ENCODE assay signal across 9 cellular contexts in genomic region chr6:35044771-35045275, GRCh38.
DNase-seq lines count a peak whose midpoint lies in the region; ATAC-seq and TF ChIP-seq lines count a peak whose summit lies in the region.
"Had no signal": no experiment of that assay in that cellular context is flagged by ENCODE, and none has a peak within 500 bp of the region (broad histone marks: within the 10 kb centered on the region; RNA-seq: fewer than 3 reads in every experiment).

No MANE protein-coding gene starts in this region.

- TF ChIP-seq EP300 in tibial nerve (IDR thresholded peaks at IDR 0.05), result peak in 1 of 2 donors; percentile 57

- H3K4me1 ChIP-seq in tibial nerve (peaks cover 5 to 100% (median 87%) of the 10 kb centered on the region in 4 donors), osteoblast (ENCODE audit: insufficient read depth, low read length) (peaks cover 27% of the 10 kb centered on the region)

- peak; percentile 70 for ATAC-seq in left colon

- H3K27me3 ChIP-seq in tibial nerve (no peaks in the 10 kb centered on the region), osteoblast (ENCODE audit: insufficient read depth, low read length) (no peaks in the 10 kb centered on the region)

- peak; percentile 72 for DNase-seq in NCI-H510A treated with DMSO at 0.1 percent for 48 hours (lab: John Stamatoyannopoulos, UW)
- DNase-seq in NCI-H510A (lab: John Stamatoyannopoulos, UW), result no peak
- peak; percentile 24 to 63 for DNase-seq in left colon
- no peak for DNase-seq in tibial nerve (ENCODE audit: low spot score in 2 of 2)
- no peak for DNase-seq in central memory CD4-positive, alpha-beta T cell
- DNase-seq in osteoblast (ENCODE audit: insufficient read length, low spot score, missing footprints), result no peak
- DNase-seq in immature natural killer cell, result no peak
- DNase-seq: stimulated activated CD8-positive, alpha-beta memory T cell treated with anti-CD3 and anti-CD28 coated beads, Interleukin-4, amount 100 ng/mL, for 48 hours had no signal

- no peak overlapping the region for H2AFZ ChIP-seq in osteoblast (ENCODE audit: low read length)

- intact Hi-C loops in left colon (cut with DNase I, micrococcal nuclease), result no loop called here

- H3K36me3 Mint-ChIP-seq in immature natural killer cell, result peaks cover 4 to 10% (median 6%) of the 10 kb centered on the region in 3 donors

- no peak overlapping the region for H3K4me3 ChIP-seq in tibial nerve
- no peak overlapping the region for H3K4me3 ChIP-seq in osteoblast (ENCODE audit: insufficient read depth, low read length)

- no peak overlapping the region for H3K4me3 Mint-ChIP-seq in immature natural killer cell

- H3K27ac ChIP-seq in angular gyrus (ENCODE audit: low read depth, low read length), result peak overlapping the region; percentile 53
- H3K27ac ChIP-seq in tibial nerve, result peak overlapping the region; percentile 74 to 93 (median 86)
- H3K27ac ChIP-seq in osteoblast (ENCODE audit: low read depth, low read length), result no peak overlapping the region

- no peaks in the 10 kb centered on the region for H3K79me2 ChIP-seq in osteoblast (ENCODE audit: insufficient read depth, low read length)

- no peak overlapping the region for H3K4me2 ChIP-seq in osteoblast (ENCODE audit: insufficient read depth, low read length)

- no peaks in the 10 kb centered on the region for H4K20me1 ChIP-seq in osteoblast (ENCODE audit: insufficient read depth, low read length)

- peaks cover 0 to 16% of the 10 kb centered on the region in 2 donors for H3K4me1 Mint-ChIP-seq in immature natural killer cell

- no peak overlapping the region for H3K27ac Mint-ChIP-seq in immature natural killer cell

- H3K36me3 ChIP-seq in tibial nerve (no peaks in the 10 kb centered on the region), osteoblast (ENCODE audit: insufficient read depth, low read length) (no peaks in the 10 kb centered on the region)

- TF ChIP-seq POLR2A in tibial nerve (IDR thresholded peaks at IDR 0.05), result no peak

- H3K9me3 Mint-ChIP-seq in immature natural killer cell, result no peaks in the 10 kb centered on the region

- TF ChIP-seq CTCF in tibial nerve (IDR thresholded peaks at IDR 0.05) (no peak), osteoblast (IDR thresholded peaks at IDR 0.05; ENCODE audit: extremely low read depth, low read depth, low read length) (no peak)

- no peaks in the 10 kb centered on the region for H3K27me3 Mint-ChIP-seq in immature natural killer cell (ENCODE audit: low read depth in 3 of 3)

- 26 to 34% methylated on average over 2 of the region's 2 CpGs for WGBS in tibial nerve, 2 donors

- H3K9me3 ChIP-seq in tibial nerve (no peaks in the 10 kb centered on the region), osteoblast (ENCODE audit: low read depth, low read length) (no peaks in the 10 kb centered on the region)

Comparison
In these comparisons a context has a peak if more than half of its experiments do, and no peak if none do; other contexts are left out.
1. DNase-seq: peak in NCI-H510A treated with DMSO at 0.1 percent for 48 hours (single experiment) and left colon (2 of 2); none in NCI-H510A (single experiment), tibial nerve (0 of 2), central memory CD4-positive, alpha-beta T cell (single experiment), osteoblast (single experiment) and immature natural killer cell (0 of 3).